27 cellular contexts compared by ENCODE assay signal in the genomic region with DNA sequence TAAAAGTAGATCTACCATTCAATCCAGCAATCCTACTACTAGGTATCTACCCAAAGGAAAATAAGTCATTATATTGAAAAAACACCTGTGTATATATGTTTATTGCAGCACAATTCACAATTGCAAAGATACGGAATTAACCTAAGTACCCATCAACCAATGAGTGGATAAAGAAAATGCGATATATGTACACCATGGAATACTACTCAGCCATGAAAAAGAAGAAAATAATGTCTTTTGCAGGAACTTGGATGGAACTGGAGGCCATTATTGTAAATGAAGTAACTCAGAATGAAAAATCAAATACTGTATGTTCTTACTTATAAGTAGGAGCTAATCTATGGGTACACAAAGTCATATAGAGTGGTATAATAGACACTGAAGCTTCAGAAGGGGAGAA.
"Had no signal": no experiment of that assay in that cellular context is flagged by ENCODE, and none has a peak within 500 bp of the region (broad histone marks: within the 10 kb centered on the region; RNA-seq: fewer than 3 reads in every experiment).

No MANE protein-coding gene starts in this region.

- H3K9me3 ChIP-seq: stomach, suprapubic skin, testis, thoracic aorta, thyroid gland, tibial artery, tibial nerve, transverse colon, upper lobe of left lung, upper lobe of right lung, uterus, vagina had no signal

- ATAC-seq: stimulated activated effector memory CD8-positive, alpha-beta T cell treated with anti-CD3 and anti-CD28 coated beads, Interleukin-12 subunit alpha, Interleukin-12 subunit beta, amount 100 ng/mL, for 72 hours; stimulated activated memory B cell treated with anti-CD40 and anti-IgM and Interleukin-4, amounts not matched to agents 10 μg/mL and 1 μg/mL and 100 μg/mL, for 72 hours; stimulated activated naive B cell treated with anti-CD40 and anti-IgM and Interleukin-4, amounts not matched to agents 10 μg/mL and 1 μg/mL and 100 μg/mL, for 72 hours; stimulated activated naive CD8-positive, alpha-beta T cell treated with anti-CD3 and anti-CD28 coated beads, Interleukin-15, amount 100 ng/mL, for 72 hours; stimulated activated naive CD8-positive, alpha-beta T cell treated with anti-CD3 and anti-CD28 coated beads, Interleukin-15, Interleukin-2, amounts not matched to agents 100 U/mL and 50 U/mL, for 24 hours; upper lobe of right lung had no signal

- H3K36me3 ChIP-seq: stomach, suprapubic skin, thoracic aorta, thyroid gland, tibial artery, tibial nerve, transverse colon, upper lobe of left lung, upper lobe of right lung, uterus, vagina had no signal

- H3K4me1 ChIP-seq: suprapubic skin, tibial artery, tibial nerve, transverse colon, upper lobe of left lung, upper lobe of right lung, uterus had no signal

- FAIRE-seq: urothelium cell line had no signal

- H3K4me3 ChIP-seq: stomach, suprapubic skin, testis, thoracic aorta, thyroid gland, tibial artery, tibial nerve, transverse colon, upper lobe of left lung, upper lobe of right lung, uterus, vagina had no signal

- DNase-seq: stimulated activated CD4-positive, alpha-beta T cell treated with anti-CD3 and anti-CD28 coated beads, Interleukin-2, amount 100 ng/mL, for 48 hours; stimulated activated CD4-positive, alpha-beta T cell treated with anti-CD3 and anti-CD28 coated beads, Interleukin-4, amount 100 ng/mL, for 1 hour; stimulated activated CD4-positive, alpha-beta T cell treated with anti-CD3 and anti-CD28 coated beads, Interleukin-4, amount 100 ng/mL, for 24 hours; stimulated activated CD4-positive, alpha-beta T cell treated with anti-CD3 and anti-CD28 coated beads, Interleukin-4, amount 100 ng/mL, for 4 hours; stimulated activated CD8-positive, alpha-beta memory T cell treated with anti-CD3 and anti-CD28 coated beads, Interleukin-4, amount 100 ng/mL, for 48 hours; stimulated activated naive B cell treated with anti-CD40 and anti-IgM and Interleukin-4, amounts not matched to agents 10 μg/mL and 1 μg/mL and 100 μg/mL, for 72 hours; stimulated activated naive CD4-positive, alpha-beta T cell; stimulated activated naive CD4-positive, alpha-beta T cell treated with Interleukin-2 at 50 U/mL for 16 hours; stimulated activated naive CD8-positive, alpha-beta T cell treated with anti-CD3 and anti-CD28 coated beads, Interleukin-15, amount 100 ng/mL, for 72 hours; stimulated activated naive CD8-positive, alpha-beta T cell treated with anti-CD3 and anti-CD28 coated beads, Interleukin-15, Interleukin-2, amounts not matched to agents 100 U/mL and 50 U/mL, for 24 hours; stomach; substantia nigra; testis; thyroid gland; transverse colon; trophoblast cell; upper lobe of left lung; upper lobe of right lung; uterus had no signal

- H3K27ac ChIP-seq: stomach, suprapubic skin, testis, thoracic aorta, thyroid gland, tibial artery, tibial nerve, transverse colon, upper lobe of left lung, upper lobe of right lung, uterus, vagina had no signal

- H3K27me3 ChIP-seq: testis, thyroid gland, tibial artery, tibial nerve, transverse colon, upper lobe of left lung, vagina had no signal
